ENCODE assay signal across 22 cellular contexts in the genomic region with DNA sequence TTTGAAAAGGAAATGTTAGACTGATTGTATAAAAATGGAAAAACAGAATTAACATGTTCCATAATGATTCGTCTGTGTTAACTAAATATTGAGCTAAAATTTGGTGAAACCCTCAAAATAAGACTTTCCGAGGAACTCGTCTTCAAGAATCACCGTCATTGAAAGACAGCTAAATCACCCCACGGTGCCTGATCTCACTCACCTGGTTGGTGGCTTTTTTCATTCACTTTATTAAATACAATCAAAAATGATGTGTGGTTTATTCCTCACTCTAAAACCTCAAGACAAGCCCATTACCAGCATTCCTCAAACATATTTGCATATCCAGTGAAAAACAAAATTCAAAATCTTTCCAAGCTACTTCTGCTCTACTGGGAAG.
DNase-seq lines count a peak whose midpoint lies in the region; ATAC-seq lines count a peak whose summit lies in the region.
"Had no signal": no experiment of that assay in that cellular context is flagged by ENCODE, and none has a peak within 500 bp of the region (broad histone marks: within the 10 kb centered on the region; RNA-seq: fewer than 3 reads in every experiment).

No MANE protein-coding gene starts in this region.

- peaks cover 8% of the 10 kb centered on the region for H3K36me3 Mint-ChIP-seq in activated CD4-positive, alpha-beta memory T cell treated with anti-CD3 and anti-CD28 coated beads for 36 hours
- peaks cover 5% of the 10 kb centered on the region for H3K36me3 Mint-ChIP-seq in activated CD4-positive, alpha-beta memory T cell treated with anti-CD3 and anti-CD28 coated beads, Interleukin-2, amount 10 ng/mL, durations not matched to agents 7 days and 5 days (ENCODE audit: low read depth)
- H3K36me3 Mint-ChIP-seq in CD4-positive, CD25-positive, alpha-beta regulatory T cell = peaks cover 60% of the 10 kb centered on the region
- H3K36me3 Mint-ChIP-seq in activated T-helper 17 cell treated with anti-CD3 and anti-CD28 coated beads, Interleukin-2, amount 50 U/mL, for 72 hours (ENCODE audit: low read depth) = peaks cover 9% of the 10 kb centered on the region
- H3K36me3 Mint-ChIP-seq in naive thymus-derived CD8-positive, alpha-beta T cell = peaks cover 14 to 25% (median 21%) of the 10 kb centered on the region in 3 donors

- H3K27ac Mint-ChIP-seq in activated CD4-positive, alpha-beta memory T cell treated with anti-CD3 and anti-CD28 coated beads for 36 hours = peak overlapping the region; percentile 63
- H3K27ac Mint-ChIP-seq in activated CD4-positive, alpha-beta memory T cell treated with anti-CD3 and anti-CD28 coated beads, Interleukin-2, amount 10 ng/mL, durations not matched to agents 7 days and 5 days = no peak overlapping the region
- H3K27ac Mint-ChIP-seq in CD4-positive, CD25-positive, alpha-beta regulatory T cell = peak overlapping the region; percentile 78 to 97 (median 93)
- no peak overlapping the region for H3K27ac Mint-ChIP-seq in activated T-helper 17 cell treated with anti-CD3 and anti-CD28 coated beads, Interleukin-2, amount 50 U/mL, for 72 hours
- H3K27ac Mint-ChIP-seq in naive thymus-derived CD8-positive, alpha-beta T cell = peak overlapping the region; percentile 90 to 99 (median 98)

- H3K27ac ChIP-seq in CD4-positive, CD25-positive, alpha-beta regulatory T cell (ENCODE audit: insufficient read depth, low read length, poor library complexity, severe bottlenecking) = peak overlapping the region; percentile 66
- H3K27ac ChIP-seq: A549, SK-N-MC had no signal

- H3K9me3 ChIP-seq in CD4-positive, CD25-positive, alpha-beta regulatory T cell (ENCODE audit: control insufficient read depth in 2 of 2, low read length in 2 of 2) = no peaks in the 10 kb centered on the region
- H3K9me3 ChIP-seq: A549, body of pancreas, lower lobe of right lung, upper lobe of right lung had no signal

- CTCF ChIA-PET in activated CD4-positive, alpha-beta memory T cell treated with anti-CD3 and anti-CD28 coated beads for 36 hours (lab: Charles Lee) = interaction anchor here (0.6 to 1.5 kb wide), 2 partner anchors 14 to 255 kb away, joined by 3 to 4 read pairs; no protein-coding TSS in a partner anchor
- CTCF ChIA-PET in activated CD4-positive, alpha-beta memory T cell treated with anti-CD3 and anti-CD28 coated beads, Interleukin-2, amount 10 ng/mL, durations not matched to agents 7 days and 5 days (lab: Charles Lee) = no interaction called here

- no peaks in the 10 kb centered on the region for H3K27me3 Mint-ChIP-seq in activated CD4-positive, alpha-beta memory T cell treated with anti-CD3 and anti-CD28 coated beads for 36 hours
- peaks cover 4% of the 10 kb centered on the region for H3K27me3 Mint-ChIP-seq in activated CD4-positive, alpha-beta memory T cell treated with anti-CD3 and anti-CD28 coated beads, Interleukin-2, amount 10 ng/mL, durations not matched to agents 7 days and 5 days
- H3K27me3 Mint-ChIP-seq in CD4-positive, CD25-positive, alpha-beta regulatory T cell = no peaks in the 10 kb centered on the region
- H3K27me3 Mint-ChIP-seq in activated T-helper 17 cell treated with anti-CD3 and anti-CD28 coated beads, Interleukin-2, amount 50 U/mL, for 72 hours = no peaks in the 10 kb centered on the region
- no peaks in the 10 kb centered on the region for H3K27me3 Mint-ChIP-seq in naive thymus-derived CD8-positive, alpha-beta T cell
- H3K27me3 Mint-ChIP-seq: dendritic cell treated with granulocyte-macrophage colony-stimulating factor and Interleukin-4, amounts not matched to agents 40 ng/mL and 50 ng/mL, for 4 days had no signal

- peak overlapping the region; percentile 24 for H3K4me3 Mint-ChIP-seq in activated CD4-positive, alpha-beta memory T cell treated with anti-CD3 and anti-CD28 coated beads for 36 hours
- H3K4me3 Mint-ChIP-seq in activated CD4-positive, alpha-beta memory T cell treated with anti-CD3 and anti-CD28 coated beads, Interleukin-2, amount 10 ng/mL, durations not matched to agents 7 days and 5 days = no peak overlapping the region
- H3K4me3 Mint-ChIP-seq in CD4-positive, CD25-positive, alpha-beta regulatory T cell = peak overlapping the region in 2 of 4 donors; percentile 26 to 58
- peak overlapping the region; percentile 31 for H3K4me3 Mint-ChIP-seq in activated T-helper 17 cell treated with anti-CD3 and anti-CD28 coated beads, Interleukin-2, amount 50 U/mL, for 72 hours
- peak overlapping the region; percentile 8 to 75 (median 66) for H3K4me3 Mint-ChIP-seq in naive thymus-derived CD8-positive, alpha-beta T cell

- peak overlapping the region; percentile 28 for H3K4me3 ChIP-seq in CD4-positive, CD25-positive, alpha-beta regulatory T cell (ENCODE audit: low read depth, low read length)
- H3K4me3 ChIP-seq: A549, body of pancreas, K562, SK-N-MC, skin epidermis had no signal

- intact Hi-C loops in activated CD4-positive, alpha-beta memory T cell treated with anti-CD3 and anti-CD28 coated beads for 36 hours (cut with micrococcal nuclease) = loop anchor here (10.0 kb wide), 1 partner anchor 125 kb away; no protein-coding TSS in a partner anchor

- POLR2A ChIA-PET in activated CD4-positive, alpha-beta memory T cell treated with anti-CD3 and anti-CD28 coated beads for 36 hours (lab: Charles Lee) = no interaction called here
- POLR2A ChIA-PET in activated CD4-positive, alpha-beta memory T cell treated with anti-CD3 and anti-CD28 coated beads, Interleukin-2, amount 10 ng/mL, durations not matched to agents 7 days and 5 days (lab: Charles Lee) = no interaction called here
- POLR2A ChIA-PET in naive thymus-derived CD8-positive, alpha-beta T cell (lab: Charles Lee) = interaction anchor here (0.6 to 4.2 kb wide), 8 partner anchors 11 to 56 kb away, joined by 3 to 62 read pairs (median 4); no protein-coding TSS in a partner anchor

- H3K36me3 ChIP-seq in CD4-positive, CD25-positive, alpha-beta regulatory T cell (ENCODE audit: control insufficient read depth, insufficient read depth, low read length) = peaks cover 17% of the 10 kb centered on the region
- H3K36me3 ChIP-seq: lower lobe of right lung, upper lobe of right lung had no signal

- H3K9me3 Mint-ChIP-seq in activated CD4-positive, alpha-beta memory T cell treated with anti-CD3 and anti-CD28 coated beads for 36 hours = no peaks in the 10 kb centered on the region
- no peaks in the 10 kb centered on the region for H3K9me3 Mint-ChIP-seq in activated CD4-positive, alpha-beta memory T cell treated with anti-CD3 and anti-CD28 coated beads, Interleukin-2, amount 10 ng/mL, durations not matched to agents 7 days and 5 days
- peaks cover 0 to 2% (median 0%) of the 10 kb centered on the region in 7 donors for H3K9me3 Mint-ChIP-seq in CD4-positive, CD25-positive, alpha-beta regulatory T cell
- no peaks in the 10 kb centered on the region for H3K9me3 Mint-ChIP-seq in activated T-helper 17 cell treated with anti-CD3 and anti-CD28 coated beads, Interleukin-2, amount 50 U/mL, for 72 hours
- H3K9me3 Mint-ChIP-seq in naive thymus-derived CD8-positive, alpha-beta T cell = no peaks in the 10 kb centered on the region
- H3K9me3 Mint-ChIP-seq: dendritic cell treated with granulocyte-macrophage colony-stimulating factor and Interleukin-4, amounts not matched to agents 40 ng/mL and 50 ng/mL, for 4 days; immature natural killer cell had no signal

- H3K27me3 ChIP-seq in CD4-positive, CD25-positive, alpha-beta regulatory T cell (ENCODE audit: control insufficient read depth, insufficient read depth, low read length) = no peaks in the 10 kb centered on the region
- H3K27me3 ChIP-seq: body of pancreas, upper lobe of right lung had no signal

- no peak for ATAC-seq in CD4-positive, CD25-positive, alpha-beta regulatory T cell (ENCODE audit: low read depth in 2 of 2)
- no peak for ATAC-seq in activated T-helper 17 cell treated with anti-CD3 and anti-CD28 coated beads, Interleukin-2, amount 50 U/mL, for 72 hours (replicated peaks)
- no peak for ATAC-seq in naive thymus-derived CD8-positive, alpha-beta T cell
- ATAC-seq: A549, K562 had no signal

- H3K4me1 ChIP-seq in CD4-positive, CD25-positive, alpha-beta regulatory T cell (ENCODE audit: control insufficient read depth, insufficient read depth, low read length, poor library complexity, severe bottlenecking) = peaks cover 57% of the 10 kb centered on the region
- H3K4me1 ChIP-seq: A549 had no signal

- peaks cover 87% of the 10 kb centered on the region for H3K4me1 Mint-ChIP-seq in activated CD4-positive, alpha-beta memory T cell treated with anti-CD3 and anti-CD28 coated beads for 36 hours (ENCODE audit: low read depth)
- H3K4me1 Mint-ChIP-seq in activated CD4-positive, alpha-beta memory T cell treated with anti-CD3 and anti-CD28 coated beads, Interleukin-2, amount 10 ng/mL, durations not matched to agents 7 days and 5 days = peaks cover 28% of the 10 kb centered on the region
- peaks cover 20 to 98% (median 79%) of the 10 kb centered on the region in 4 donors for H3K4me1 Mint-ChIP-seq in CD4-positive, CD25-positive, alpha-beta regulatory T cell
- peaks cover 42% of the 10 kb centered on the region for H3K4me1 Mint-ChIP-seq in activated T-helper 17 cell treated with anti-CD3 and anti-CD28 coated beads, Interleukin-2, amount 50 U/mL, for 72 hours
- H3K4me1 Mint-ChIP-seq in naive thymus-derived CD8-positive, alpha-beta T cell = peaks cover 61 to 99% (median 97%) of the 10 kb centered on the region in 4 donors

- DNase-seq in activated CD4-positive, alpha-beta memory T cell treated with anti-CD3 and anti-CD28 coated beads for 36 hours = no peak
- DNase-seq in activated CD4-positive, alpha-beta memory T cell treated with anti-CD3 and anti-CD28 coated beads, Interleukin-2, amount 10 ng/mL, durations not matched to agents 7 days and 5 days = no peak
- DNase-seq in CD4-positive, CD25-positive, alpha-beta regulatory T cell = no peak
- no peak for DNase-seq in naive thymus-derived CD8-positive, alpha-beta T cell
- DNase-seq in A172 (ENCODE audit: low spot score) (no peak), cerebellar nuclear complex (lab: John Stamatoyannopoulos, UW) (no peak), AG20443 (ENCODE audit: low spot score) (no peak)
- DNase-seq: activated CD4-positive, alpha-beta T cell treated with anti-CD3 and anti-CD28 coated beads, Interleukin-2, amount 50 U/mL, for 1 hour; glutamatergic neuron; immature natural killer cell; NCI-H1048; NCI-H2081 treated with DMSO at 0.1 percent for 48 hours; OCI-M1; upper lobe of right lung had no signal

Comparison
In these comparisons a context has a peak if more than half of its experiments do, and no peak if none do; other contexts are left out.
1. H3K27ac Mint-ChIP-seq: peak in activated CD4-positive, alpha-beta memory T cell treated with anti-CD3 and anti-CD28 coated beads for 36 hours (single experiment), CD4-positive, CD25-positive, alpha-beta regulatory T cell (3 of 3) and naive thymus-derived CD8-positive, alpha-beta T cell (10 of 10); none in activated CD4-positive, alpha-beta memory T cell treated with anti-CD3 and anti-CD28 coated beads, Interleukin-2, amount 10 ng/mL, durations not matched to agents 7 days and 5 days (single experiment) and activated T-helper 17 cell treated with anti-CD3 and anti-CD28 coated beads, Interleukin-2, amount 50 U/mL, for 72 hours (single experiment).